Comparison of ENCODE assay signal across 13 cellular contexts in the genomic region with DNA sequence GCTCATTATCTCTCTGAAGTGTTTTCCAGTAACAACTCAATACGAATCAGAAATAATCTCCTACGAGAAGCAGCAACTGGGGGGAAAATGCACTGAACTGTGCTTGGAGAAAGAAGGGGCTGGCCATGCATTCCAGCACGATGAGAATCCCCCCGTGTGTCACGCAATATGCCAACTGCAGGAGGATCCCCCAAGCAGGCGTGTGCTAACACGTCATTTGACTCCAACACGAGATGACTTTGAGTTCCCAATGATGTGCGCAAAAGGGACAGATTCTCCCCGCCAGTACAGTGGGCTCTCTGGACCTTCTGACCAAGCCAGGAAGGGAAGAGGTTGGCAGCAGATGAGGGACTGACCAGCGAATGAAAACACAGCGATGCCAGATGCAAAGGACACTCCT.
A peak's percentile ranks its signal among the peaks of the same experiment; 100 is the strongest.
DNase-seq lines count a peak whose midpoint lies in the region; TF ChIP-seq lines count a peak whose summit lies in the region.
"Had no signal": no experiment of that assay in that cellular context is flagged by ENCODE, and none has a peak within 500 bp of the region (broad histone marks: within the 10 kb centered on the region; RNA-seq: fewer than 3 reads in every experiment).

No MANE protein-coding gene starts in this region.

- no peaks in the 10 kb centered on the region for H3K36me3 ChIP-seq in SJSA1
- H3K36me3 ChIP-seq in neuronal stem cell (replicated peaks in 1 of 2; ENCODE audit: control insufficient read depth in 2 of 2, insufficient read depth in 2 of 2, low read length in 2 of 2), result no peaks in the 10 kb centered on the region

- H3K27me3 ChIP-seq in SJSA1 (replicated peaks), result no peaks in the 10 kb centered on the region
- H3K27me3 ChIP-seq in neuronal stem cell (ENCODE audit: control insufficient read depth in 3 of 3, insufficient read depth in 3 of 3, low read depth in 1 of 3, low read length in 3 of 3), result no peaks in the 10 kb centered on the region

- H3K27ac ChIP-seq in SJSA1, result peak overlapping the region; percentile 99
- H3K27ac ChIP-seq in temporal lobe (ENCODE audit: low read depth, low read length), result peak overlapping the region; percentile 41
- no peak overlapping the region for H3K27ac ChIP-seq in neuronal stem cell (replicated peaks; ENCODE audit: low read length)
- H3K27ac ChIP-seq: parathyroid adenoma had no signal

- H2BK120ac ChIP-seq in neuronal stem cell (ENCODE audit: low read depth, low read length), result no peak overlapping the region

- no peak overlapping the region for H3K4ac ChIP-seq in neuronal stem cell (ENCODE audit: low read length)

- no peak overlapping the region for H3K9ac ChIP-seq in neuronal stem cell (ENCODE audit: low read depth, low read length, poor library complexity)
- H3K9ac ChIP-seq: parathyroid adenoma had no signal

- no peak overlapping the region for H2AK5ac ChIP-seq in neuronal stem cell (ENCODE audit: low read depth, low read length)

- H3K4me2 ChIP-seq in neuronal stem cell (ENCODE audit: insufficient read depth, low read length, poor library complexity, severe bottlenecking), result no peak overlapping the region

- no peak overlapping the region for H3K14ac ChIP-seq in neuronal stem cell (ENCODE audit: low read length)

- no peak overlapping the region for H2AFZ ChIP-seq in neuronal stem cell (ENCODE audit: low read length)
- H2AFZ ChIP-seq: parathyroid adenoma had no signal

- DNase-seq in H4 (ENCODE audit: low spot score) (peak; percentile 56), SJSA1 (ENCODE audit: low read depth in 1 of 2, low spot score in 2 of 2) (peak; percentile 91 to 92), fibroblast of the aortic adventitia (ENCODE audit: low read depth) (peak; percentile 77), cardiac septum (ENCODE audit: low spot score) (no peak), neuronal stem cell (ENCODE audit: low spot score) (no peak), NCI-H2107 (lab: John Stamatoyannopoulos, UW) (no peak), SW480 (ENCODE audit: low spot score) (no peak)
- DNase-seq: activated CD4-positive, CD25-positive, alpha-beta regulatory T cell treated with anti-CD3 and anti-CD28 coated beads, Interleukin-2, amount 50 U/mL, for 72 hours; activated effector memory CD4-positive, alpha-beta T cell treated with anti-CD3 and anti-CD28 coated beads, Interleukin-2, amount 50 U/mL, for 16 hours; GF-D8; NCI-H2081 treated with DMSO at 0.1 percent for 48 hours had no signal

- intact Hi-C loops in cardiac septum (cut with DNase I), result no loop called here

- H3K4me3 ChIP-seq in SJSA1 (peak overlapping the region; percentile 9; the same call in 1 of the 2 replicates), fibroblast of the aortic adventitia (ENCODE audit: low read depth, low read length) (no peak overlapping the region), neuronal stem cell (ENCODE audit: low read length in 2 of 2) (no peak overlapping the region)

- no peak overlapping the region for H2BK12ac ChIP-seq in neuronal stem cell (ENCODE audit: low read length)

- WGBS in neuronal stem cell (ENCODE audit: extremely low coverage in 2 of 2, insufficient read length in 2 of 2, insufficient replicate concordance in 1 of 2), 2 donors, result no CpG with 5 or more reads among the region's 12 CpGs

- TF ChIP-seq CTCF in fibroblast of the aortic adventitia (IDR thresholded peaks at IDR 0.05; ENCODE audit: insufficient read depth, low read length), result no peak

- H3K9me3 ChIP-seq in SJSA1 (replicated peaks) (no peaks in the 10 kb centered on the region), neuronal stem cell (replicated peaks in 1 of 2; ENCODE audit: control insufficient read depth in 2 of 2, insufficient read depth in 1 of 2, low read depth in 1 of 2, low read length in 2 of 2) (no peaks in the 10 kb centered on the region)

- H3K79me1 ChIP-seq in neuronal stem cell (ENCODE audit: low read depth, low read length), result no peaks in the 10 kb centered on the region

- no peak overlapping the region for H4K91ac ChIP-seq in neuronal stem cell (ENCODE audit: low read depth, low read length, poor library complexity)

- H2BK5ac ChIP-seq in neuronal stem cell (ENCODE audit: low read length), result no peak overlapping the region

- H3K4me1 ChIP-seq in SJSA1 (replicated peaks), result peaks cover 63% of the 10 kb centered on the region
- H3K4me1 ChIP-seq in neuronal stem cell (ENCODE audit: control insufficient read depth in 2 of 2, insufficient read depth in 1 of 2, low read depth in 1 of 2, low read length in 2 of 2), result peaks cover 5 to 9% of the 10 kb centered on the region in 2 donors

- H3K18ac ChIP-seq in neuronal stem cell (ENCODE audit: low read length), result no peak overlapping the region

- no peak overlapping the region for H2BK15ac ChIP-seq in neuronal stem cell (ENCODE audit: low read length)

- no peak overlapping the region for H3K23ac ChIP-seq in neuronal stem cell (ENCODE audit: low read depth, low read length, poor library complexity)

- no peak overlapping the region for H4K8ac ChIP-seq in neuronal stem cell (ENCODE audit: low read depth, low read length)

Comparison
In these comparisons a context has a peak if more than half of its experiments do, and no peak if none do; other contexts are left out.
1. DNase-seq: peak in H4 (single experiment), SJSA1 (2 of 2) and fibroblast of the aortic adventitia (single experiment); none in cardiac septum (single experiment), neuronal stem cell (single experiment), NCI-H2107 (single experiment) and SW480 (single experiment).